11 cellular contexts compared by ENCODE assay signal in the genomic region with DNA sequence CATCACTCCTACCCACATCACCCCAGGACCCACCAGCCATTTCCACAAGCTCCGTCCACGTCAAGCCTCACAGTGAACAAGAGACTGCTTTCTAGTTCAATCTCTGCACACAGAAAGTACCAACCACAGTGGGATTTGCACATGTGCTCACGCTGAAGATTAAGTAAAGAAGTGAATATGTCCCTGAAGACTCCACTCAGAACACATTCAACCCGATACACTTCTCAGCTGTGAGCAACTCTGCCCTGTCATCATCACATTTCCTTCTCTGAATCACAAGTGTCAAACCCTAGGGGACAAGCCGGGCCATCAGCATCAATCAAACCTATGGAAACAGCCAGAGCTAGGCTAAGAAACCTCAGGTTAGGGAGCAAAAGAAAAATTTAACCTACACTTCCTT. TPM values are rescaled to one million over a fixed set of nuclear protein-coding genes. Genes with fewer than 3 reads are reported as not detected.
DNase-seq lines count a peak whose midpoint lies in the region; ATAC-seq and TF ChIP-seq lines count a peak whose summit lies in the region.
"Had no signal": no experiment of that assay in that cellular context is flagged by ENCODE, and none has a peak within 500 bp of the region (broad histone marks: within the 10 kb centered on the region; RNA-seq: fewer than 3 reads in every experiment).

No MANE protein-coding gene starts in this region.

- no peak overlapping the region for H3K4me3 ChIP-seq in epithelial cell of esophagus (ENCODE audit: low read length)

- H3K36me3 Mint-ChIP-seq in activated CD4-positive, alpha-beta memory T cell treated with anti-CD3 and anti-CD28 coated beads, Interleukin-2, amount 10 ng/mL, durations not matched to agents 7 days and 5 days (ENCODE audit: low read depth) = peaks cover 24% of the 10 kb centered on the region
- H3K36me3 Mint-ChIP-seq in stimulated activated naive B cell treated with anti-CD40 and anti-IgM and Interleukin-4, amounts not matched to agents 10 μg/mL and 1 μg/mL and 100 μg/mL, for 72 hours = peaks cover 3 to 18% of the 10 kb centered on the region in 2 donors

- H3K9me3 Mint-ChIP-seq in activated CD4-positive, alpha-beta memory T cell treated with anti-CD3 and anti-CD28 coated beads, Interleukin-2, amount 10 ng/mL, durations not matched to agents 7 days and 5 days = no peaks in the 10 kb centered on the region
- no peaks in the 10 kb centered on the region for H3K9me3 Mint-ChIP-seq in stimulated activated naive B cell treated with anti-CD40 and anti-IgM and Interleukin-4, amounts not matched to agents 10 μg/mL and 1 μg/mL and 100 μg/mL, for 72 hours

- peaks cover 66% of the 10 kb centered on the region for H3K4me1 Mint-ChIP-seq in activated CD4-positive, alpha-beta memory T cell treated with anti-CD3 and anti-CD28 coated beads, Interleukin-2, amount 10 ng/mL, durations not matched to agents 7 days and 5 days
- H3K4me1 Mint-ChIP-seq in stimulated activated naive B cell treated with anti-CD40 and anti-IgM and Interleukin-4, amounts not matched to agents 10 μg/mL and 1 μg/mL and 100 μg/mL, for 72 hours = peaks cover 31 to 44% of the 10 kb centered on the region in 2 donors

- no peaks in the 10 kb centered on the region for H3K27me3 Mint-ChIP-seq in activated CD4-positive, alpha-beta memory T cell treated with anti-CD3 and anti-CD28 coated beads, Interleukin-2, amount 10 ng/mL, durations not matched to agents 7 days and 5 days
- H3K27me3 Mint-ChIP-seq in stimulated activated naive B cell treated with anti-CD40 and anti-IgM and Interleukin-4, amounts not matched to agents 10 μg/mL and 1 μg/mL and 100 μg/mL, for 72 hours = no peaks in the 10 kb centered on the region

- peak overlapping the region; percentile 99 for H3K4me3 Mint-ChIP-seq in activated CD4-positive, alpha-beta memory T cell treated with anti-CD3 and anti-CD28 coated beads, Interleukin-2, amount 10 ng/mL, durations not matched to agents 7 days and 5 days
- peak overlapping the region; percentile 6 to 94 for H3K4me3 Mint-ChIP-seq in stimulated activated naive B cell treated with anti-CD40 and anti-IgM and Interleukin-4, amounts not matched to agents 10 μg/mL and 1 μg/mL and 100 μg/mL, for 72 hours

- DNase-seq in activated T-cell treated with anti-CD3 and anti-CD28 coated beads for 24 hours (ENCODE audit: low read depth) (peak; percentile 28), epithelial cell of esophagus (ENCODE audit: low read depth) (peak; percentile 20), GM19240 (ENCODE audit: insufficient read length, low spot score) (no peak)
- DNase-seq in activated T-cell treated with anti-CD3 and anti-CD28 coated beads, Interleukin-2, amount 50 U/mL, for 1 hour = no peak
- peak; percentile 31 for DNase-seq in activated CD4-positive, alpha-beta memory T cell treated with anti-CD3 and anti-CD28 coated beads, Interleukin-2, amount 10 ng/mL, durations not matched to agents 7 days and 5 days
- no peak for DNase-seq in stimulated activated naive B cell treated with anti-CD40 and anti-IgM and Interleukin-4, amounts not matched to agents 10 μg/mL and 1 μg/mL and 100 μg/mL, for 72 hours
- DNase-seq in activated CD8-positive, alpha-beta memory T cell treated with anti-CD3 and anti-CD28 coated beads, Interleukin-2, amount 50 U/mL, for 48 hours = no peak
- DNase-seq: central memory CD4-positive, alpha-beta T cell; KBM-7; pancreas had no signal

- no peak for TF ChIP-seq CTCF in epithelial cell of esophagus (IDR thresholded peaks at IDR 0.05; ENCODE audit: insufficient read depth, low read depth, low read length, missing control alignments)

- POLR2A ChIA-PET in activated CD4-positive, alpha-beta memory T cell treated with anti-CD3 and anti-CD28 coated beads, Interleukin-2, amount 10 ng/mL, durations not matched to agents 7 days and 5 days (lab: Charles Lee) = interaction anchor here (0.9 to 2.8 kb wide), 4 partner anchors 9 to 149 kb away, joined by 3 to 8 read pairs (median 4); partner anchors contain the start of gene NEK4

- no peak for ATAC-seq in stimulated activated naive B cell treated with anti-CD40 and anti-IgM and Interleukin-4, amounts not matched to agents 10 μg/mL and 1 μg/mL and 100 μg/mL, for 72 hours (replicated peaks)
- ATAC-seq in GM21786 (IDR thresholded peaks at IDR 0.05; ENCODE audit: unreplicated experiment) = no peak
- ATAC-seq: pancreas had no signal

- CTCF ChIA-PET in activated CD4-positive, alpha-beta memory T cell treated with anti-CD3 and anti-CD28 coated beads, Interleukin-2, amount 10 ng/mL, durations not matched to agents 7 days and 5 days (lab: Charles Lee) = interaction anchor here (1.1 to 1.3 kb wide), 2 partner anchors 39 to 149 kb away, joined by 3 read pairs; no protein-coding TSS in a partner anchor

- peak overlapping the region; percentile 73 for H3K27ac Mint-ChIP-seq in activated CD4-positive, alpha-beta memory T cell treated with anti-CD3 and anti-CD28 coated beads, Interleukin-2, amount 10 ng/mL, durations not matched to agents 7 days and 5 days
- peak overlapping the region; percentile 7 for H3K27ac Mint-ChIP-seq in stimulated activated naive B cell treated with anti-CD40 and anti-IgM and Interleukin-4, amounts not matched to agents 10 μg/mL and 1 μg/mL and 100 μg/mL, for 72 hours

RNA-seq across cellular contexts. Expression of gene STIMATE, which starts 1.9 kb away (rescaled TPM):
- total RNA-seq in activated CD4-positive, alpha-beta memory T cell treated with anti-CD3 and anti-CD28 coated beads, Interleukin-2, amount 10 ng/mL, durations not matched to agents 7 days and 5 days = 10 to 100 TPM; 31.9 to 34.7 TPM

Comparison
In these comparisons a context has a peak if more than half of its experiments do, and no peak if none do; other contexts are left out.
1. DNase-seq: peak in activated T-cell treated with anti-CD3 and anti-CD28 coated beads for 24 hours (single experiment), activated CD4-positive, alpha-beta memory T cell treated with anti-CD3 and anti-CD28 coated beads, Interleukin-2, amount 10 ng/mL, durations not matched to agents 7 days and 5 days (single experiment) and epithelial cell of esophagus (single experiment); none in activated T-cell treated with anti-CD3 and anti-CD28 coated beads, Interleukin-2, amount 50 U/mL, for 1 hour (single experiment), stimulated activated naive B cell treated with anti-CD40 and anti-IgM and Interleukin-4, amounts not matched to agents 10 μg/mL and 1 μg/mL and 100 μg/mL, for 72 hours (single experiment), GM19240 (single experiment) and activated CD8-positive, alpha-beta memory T cell treated with anti-CD3 and anti-CD28 coated beads, Interleukin-2, amount 50 U/mL, for 48 hours (single experiment).